ENCODE assay signal across 22 cellular contexts in genomic region chr5:27742805-27743204, GRCh38.
"Had no signal": no experiment of that assay in that cellular context is flagged by ENCODE, and none has a peak within 500 bp of the region (broad histone marks: within the 10 kb centered on the region; RNA-seq: fewer than 3 reads in every experiment).

No MANE protein-coding gene starts in this region.

- H3K27ac ChIP-seq: adrenal gland, body of pancreas, breast epithelium, SJCRH30, SK-N-MC had no signal

- FAIRE-seq: astrocyte, TTC549 had no signal

- H3K9me3 ChIP-seq: adrenal gland, body of pancreas, SJCRH30 had no signal

- H3K4me3 ChIP-seq: adrenal gland, body of pancreas, breast epithelium, SJCRH30, SK-N-MC had no signal

- H3K4me1 ChIP-seq: adrenal gland, body of pancreas, breast epithelium, SJCRH30 had no signal

- H3K36me3 ChIP-seq: adrenal gland, breast epithelium, SJCRH30 had no signal

- DNase-seq: activated CD4-positive, alpha-beta T cell treated with anti-CD3 and anti-CD28 coated beads, Interleukin-2, amount 10 ng/mL, durations not matched to agents 24 days and 14 days; activated CD4-positive, alpha-beta T cell treated with anti-CD3 and anti-CD28 coated beads, Interleukin-2, amount 50 U/mL, for 4 hours; activated CD8-positive, alpha-beta T cell treated with anti-CD3 and anti-CD28 coated beads for 36 hours; activated gamma-delta T cell treated with Interleukin-2 at 50 U/mL for 16 hours; activated naive CD4-positive, alpha-beta T cell treated with anti-CD3 and anti-CD28 coated beads for 36 hours; activated T-cell treated with anti-CD3 and anti-CD28 coated beads, Interleukin-2, amount 50 U/mL, for 24 hours; adrenal gland; body of pancreas; NCI-H1092 treated with DMSO at 0.1 percent for 48 hours; NCI-H1417; NCI-H1694; NCI-H524; NCI-H69; NCI-H82; SHP77; SJCRH30 had no signal

- ATAC-seq: activated CD8-positive, alpha-beta T cell treated with anti-CD3 and anti-CD28 coated beads for 36 hours; activated naive CD4-positive, alpha-beta T cell treated with anti-CD3 and anti-CD28 coated beads, Interleukin-2, amount 50 U/mL, for 72 hours; body of pancreas; Panc1 had no signal

- H3K27me3 ChIP-seq: adrenal gland, body of pancreas, breast epithelium, SJCRH30 had no signal
